ENCODE assay signal across 8 cellular contexts in the genomic region with DNA sequence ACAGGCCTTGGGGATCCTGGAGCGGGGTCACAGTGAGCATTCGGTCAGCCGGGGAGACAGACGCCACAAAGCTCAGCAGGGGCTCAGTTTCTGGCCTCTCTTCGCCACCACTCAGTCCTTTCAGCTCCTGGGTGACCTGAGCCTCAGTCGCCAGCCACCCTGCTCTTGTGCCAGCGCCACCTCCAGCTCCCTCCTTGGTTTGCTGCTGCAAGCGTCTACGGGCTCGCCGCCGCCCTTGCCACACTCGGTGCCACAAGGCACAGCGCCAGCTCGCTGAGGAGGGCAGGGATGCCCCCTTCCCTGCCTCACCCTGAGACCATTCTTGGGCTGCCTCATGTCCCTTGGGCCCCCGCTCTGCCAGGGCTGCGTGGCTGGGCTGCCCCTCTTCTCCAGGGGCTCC. TPM values are rescaled to one million over a fixed set of nuclear protein-coding genes. Genes with fewer than 3 reads are reported as not detected.
DNase-seq lines count a peak whose midpoint lies in the region; ATAC-seq and TF ChIP-seq lines count a peak whose summit lies in the region.

No MANE protein-coding gene starts in this region.

- H3K9me2 ChIP-seq in Loucy (replicated peaks; ENCODE audit: low read depth, low read length), result no peaks in the 10 kb centered on the region

- no peaks in the 10 kb centered on the region for H3F3A ChIP-seq in Loucy (ENCODE audit: low read depth)

- peak overlapping the region; percentile 90 for H3K27ac ChIP-seq in C4-2B
- peak overlapping the region in 55 of 59 donors; percentile 41 to 100 (median 99) for H3K27ac ChIP-seq in dorsolateral prefrontal cortex

- ATAC-seq in natural killer cell, result no peak
- no peak for ATAC-seq in HG02623 (IDR thresholded peaks at IDR 0.05; ENCODE audit: unreplicated experiment)

- peak overlapping the region; percentile 92 to 95 for H3K27ac Mint-ChIP-seq in natural killer cell

- H3K36me3 Mint-ChIP-seq in natural killer cell, result peaks cover 10% of the 10 kb centered on the region

- H2AFZ ChIP-seq in Loucy (ENCODE audit: low read length), result no peak overlapping the region

- H3K4me3 Mint-ChIP-seq in natural killer cell, result peak overlapping the region; percentile 99

- H3K4me1 ChIP-seq in Loucy (ENCODE audit: insufficient read depth, low read length, poor library complexity, severe bottlenecking), result peaks cover 35% of the 10 kb centered on the region

- intact Hi-C loops in dorsolateral prefrontal cortex (cut with DNase I) (loop anchor here (2.0 kb wide), 1 partner anchor 16 kb away; the partner anchor contains the start of gene TUT1 (in 2 of the 2)), natural killer cell (cut with micrococcal nuclease) (no loop called here)

- peak overlapping the region; percentile 93 for H3K4me2 ChIP-seq in Loucy (ENCODE audit: low read depth, low read length, poor library complexity, severe bottlenecking)

- peaks cover 7% of the 10 kb centered on the region for H3K27me3 ChIP-seq in Loucy (ENCODE audit: insufficient read depth, low read length, poor library complexity, severe bottlenecking)
- no peaks in the 10 kb centered on the region for H3K27me3 ChIP-seq in dorsolateral prefrontal cortex

- peak overlapping the region; percentile 100 for H3K4me3 ChIP-seq in Loucy (ENCODE audit: low read length, poor library complexity, severe bottlenecking)
- H3K4me3 ChIP-seq in dorsolateral prefrontal cortex, result peak overlapping the region in 43 of 59 donors; percentile 66 to 95 (median 85)

- peaks cover 36 to 52% of the 10 kb centered on the region in 2 donors for H3K4me1 Mint-ChIP-seq in natural killer cell

- H3K9me3 Mint-ChIP-seq in natural killer cell, result no peaks in the 10 kb centered on the region

- H3K9me3 ChIP-seq in Loucy (ENCODE audit: insufficient read depth, low read depth, low read length), result no peaks in the 10 kb centered on the region

- TF ChIP-seq CTCF in C4-2B (conservative IDR thresholded peaks at IDR 0.05) (no peak), Loucy (conservative IDR thresholded peaks at IDR 0.05; ENCODE audit: low read length) (no peak), dorsolateral prefrontal cortex (IDR thresholded peaks at IDR 0.05 in 54 of 56, conservative IDR thresholded peaks at IDR 0.05 in 2 of 56; ENCODE audit: low read depth in 1 of 56, partially characterized antibody in 56 of 56) (no peak), natural killer cell (IDR thresholded peaks at IDR 0.05) (no peak)

- H3K27me3 Mint-ChIP-seq in natural killer cell (ENCODE audit: low read depth in 2 of 2), result no peaks in the 10 kb centered on the region

- H4K20me1 ChIP-seq in Loucy (ENCODE audit: insufficient read depth, low read length, poor library complexity, severe bottlenecking), result peaks cover 32% of the 10 kb centered on the region

- peaks cover 47% of the 10 kb centered on the region for H3K79me2 ChIP-seq in Loucy (ENCODE audit: insufficient read depth, low read length)

- peaks cover 45% of the 10 kb centered on the region; the same call in 1 of the 2 replicates for H3K36me3 ChIP-seq in Loucy (ENCODE audit: insufficient read depth, low read length)

- H3K9ac ChIP-seq in Loucy (ENCODE audit: low read depth, low read length, poor library complexity, severe bottlenecking), result peak overlapping the region; percentile 90

- peak in 1 of 10 donors; percentile 33 for DNase-seq in dorsolateral prefrontal cortex
- no peak for DNase-seq in natural killer cell
- DNase-seq in T-helper 9 cell, result no peak
- DNase-seq in epidermal melanocyte (ENCODE audit: insufficient read length, low spot score), result no peak
- no peak for DNase-seq in ureter (ENCODE audit: low spot score)

RNA-seq across cellular contexts. Expression of gene EEF1G, which starts 1.5 kb away (rescaled TPM):
- total RNA-seq in dorsolateral prefrontal cortex (100 to 1,000 TPM; 260 to 479 (median 336) TPM), natural killer cell (100 to 1,000 TPM; 628 to 754 (median 714) TPM), ureter (1,627 TPM)

RNA-seq across cellular contexts. Expression of gene TUT1, which starts 16.2 kb away (rescaled TPM):
- total RNA-seq in dorsolateral prefrontal cortex (10 to 100 TPM; 11.6 to 30.9 (median 19.4) TPM), natural killer cell (10 to 100 TPM; 20.0 to 28.9 (median 26.2) TPM), ureter (30.4 TPM)

RNA-seq across cellular contexts. Expression of gene MTA2, which starts 26.5 kb away (rescaled TPM):
- 10 to 100 TPM; 39.4 to 85.0 (median 58.9) TPM for total RNA-seq in dorsolateral prefrontal cortex
- 100 to 1,000 TPM; 254 to 305 (median 259) TPM for total RNA-seq in natural killer cell
- 128 TPM for total RNA-seq in ureter

RNA-seq across cellular contexts. Expression of gene AHNAK, which starts 28.6 kb away (rescaled TPM):
- total RNA-seq in dorsolateral prefrontal cortex (100 to 1,000 TPM in 106 of 120 experiments, 10 to 100 TPM in 14; 61.5 to 470 (median 154) TPM), natural killer cell (100 to 1,000 TPM; 623 to 740 (median 677) TPM), ureter (546 TPM)

RNA-seq across cellular contexts. Expression of gene EML3, which starts 37.4 kb away (rescaled TPM):
- total RNA-seq in dorsolateral prefrontal cortex (10 to 100 TPM; 19.0 to 72.1 (median 37.3) TPM), natural killer cell (100 to 1,000 TPM; 221 to 233 (median 232) TPM), ureter (83.2 TPM)
